1 cellular context compared by ENCODE assay signal in the genomic region with DNA sequence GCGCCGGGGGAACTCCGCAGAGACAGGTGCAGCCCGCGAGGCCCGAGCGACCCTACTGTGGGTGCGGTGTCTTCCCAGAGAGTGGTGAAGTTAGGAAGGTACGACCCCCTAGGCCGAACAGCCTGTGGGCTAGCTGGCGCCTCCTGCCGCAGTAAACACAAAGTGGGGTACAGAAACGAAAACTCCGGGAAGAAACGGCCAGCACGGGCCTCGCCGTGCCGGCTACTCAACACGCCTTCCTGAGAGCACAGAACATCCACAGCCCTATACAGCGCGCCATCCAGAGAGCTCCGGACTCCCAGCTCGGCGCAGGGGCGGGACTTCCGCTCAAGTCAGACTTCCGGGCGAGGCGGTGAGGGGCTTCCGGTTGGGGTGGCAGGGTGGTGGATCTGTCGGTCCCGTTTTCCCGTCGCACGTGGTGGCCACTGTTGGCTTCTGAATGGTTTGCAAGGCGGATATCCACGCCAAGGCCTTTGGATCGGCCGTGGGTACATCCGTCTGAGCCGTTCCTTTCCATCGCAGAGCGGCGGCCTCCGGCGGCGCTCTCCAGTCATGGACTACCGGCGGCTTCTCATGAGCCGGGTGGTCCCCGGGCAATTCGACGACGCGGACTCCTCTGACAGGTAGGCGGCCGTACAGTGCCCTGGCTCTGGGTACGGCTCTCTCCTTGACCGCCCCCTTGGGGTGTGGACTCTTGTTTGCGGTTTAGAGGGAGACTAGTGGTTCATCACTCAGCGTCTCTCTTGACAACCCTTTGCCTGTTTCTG.
TF ChIP-seq lines count a peak whose summit lies in the region.

A gene (minus strand): TSS at position 292 of the 767 bp plus-strand sequence. CDS start 2,569 bp downstream, outside the sequence.
A gene (plus strand): TSS at position 358 of the 767 bp plus-strand sequence. CDS start 195 bp downstream, at position 553.

TF ChIP-seq in HCT116, 20 proteins besides CTCF, POLR2A, EP300 and RAD21:
- TF ChIP-seq, protein P1, sequence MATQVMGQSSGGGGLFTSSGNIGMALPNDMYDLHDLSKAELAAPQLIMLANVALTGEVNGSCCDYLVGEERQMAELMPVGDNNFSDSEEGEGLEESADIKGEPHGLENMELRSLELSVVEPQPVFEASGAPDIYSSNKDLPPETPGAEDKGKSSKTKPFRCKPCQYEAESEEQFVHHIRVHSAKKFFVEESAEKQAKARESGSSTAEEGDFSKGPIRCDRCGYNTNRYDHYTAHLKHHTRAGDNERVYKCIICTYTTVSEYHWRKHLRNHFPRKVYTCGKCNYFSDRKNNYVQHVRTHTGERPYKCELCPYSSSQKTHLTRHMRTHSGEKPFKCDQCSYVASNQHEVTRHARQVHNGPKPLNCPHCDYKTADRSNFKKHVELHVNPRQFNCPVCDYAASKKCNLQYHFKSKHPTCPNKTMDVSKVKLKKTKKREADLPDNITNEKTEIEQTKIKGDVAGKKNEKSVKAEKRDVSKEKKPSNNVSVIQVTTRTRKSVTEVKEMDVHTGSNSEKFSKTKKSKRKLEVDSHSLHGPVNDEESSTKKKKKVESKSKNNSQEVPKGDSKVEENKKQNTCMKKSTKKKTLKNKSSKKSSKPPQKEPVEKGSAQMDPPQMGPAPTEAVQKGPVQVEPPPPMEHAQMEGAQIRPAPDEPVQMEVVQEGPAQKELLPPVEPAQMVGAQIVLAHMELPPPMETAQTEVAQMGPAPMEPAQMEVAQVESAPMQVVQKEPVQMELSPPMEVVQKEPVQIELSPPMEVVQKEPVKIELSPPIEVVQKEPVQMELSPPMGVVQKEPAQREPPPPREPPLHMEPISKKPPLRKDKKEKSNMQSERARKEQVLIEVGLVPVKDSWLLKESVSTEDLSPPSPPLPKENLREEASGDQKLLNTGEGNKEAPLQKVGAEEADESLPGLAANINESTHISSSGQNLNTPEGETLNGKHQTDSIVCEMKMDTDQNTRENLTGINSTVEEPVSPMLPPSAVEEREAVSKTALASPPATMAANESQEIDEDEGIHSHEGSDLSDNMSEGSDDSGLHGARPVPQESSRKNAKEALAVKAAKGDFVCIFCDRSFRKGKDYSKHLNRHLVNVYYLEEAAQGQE (IDR thresholded peaks at IDR 0.05; ENCODE audit: low read depth): no peak
- TF ChIP-seq YY1 (IDR thresholded peaks at IDR 0.05; ENCODE audit: extremely low read depth, insufficient replicate concordance, low read depth, low read length) (peak; percentile 77), SIN3A (IDR thresholded peaks at IDR 0.05; ENCODE audit: low read depth) (peak; percentile 92), CBX3 (IDR thresholded peaks at IDR 0.05; ENCODE audit: low read depth) (peak; percentile 60; the same call in 1 of the 2 replicates), POLR2AphosphoS5 (IDR thresholded peaks at IDR 0.05; ENCODE audit: low read depth, low read length) (peak; percentile 99), ZFX (IDR thresholded peaks at IDR 0.05) (peak; percentile 85), ELF1 (IDR thresholded peaks at IDR 0.05; ENCODE audit: borderline replicate concordance, low read depth) (peak; percentile 70), SRF (IDR thresholded peaks at IDR 0.05; ENCODE audit: low read depth) (no peak), SP1 (IDR thresholded peaks at IDR 0.05; ENCODE audit: low read depth) (no peak; the same call in 1 of the 2 replicates), TCF7L2 (IDR thresholded peaks at IDR 0.05; ENCODE audit: borderline replicate concordance, extremely low read depth, insufficient read depth, insufficient read length) (peak; percentile 21)
- TF ChIP-seq, protein P2, sequence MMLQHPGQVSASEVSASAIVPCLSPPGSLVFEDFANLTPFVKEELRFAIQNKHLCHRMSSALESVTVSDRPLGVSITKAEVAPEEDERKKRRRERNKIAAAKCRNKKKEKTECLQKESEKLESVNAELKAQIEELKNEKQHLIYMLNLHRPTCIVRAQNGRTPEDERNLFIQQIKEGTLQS (IDR thresholded peaks at IDR 0.05): no peak
- TF ChIP-seq, protein P3, sequence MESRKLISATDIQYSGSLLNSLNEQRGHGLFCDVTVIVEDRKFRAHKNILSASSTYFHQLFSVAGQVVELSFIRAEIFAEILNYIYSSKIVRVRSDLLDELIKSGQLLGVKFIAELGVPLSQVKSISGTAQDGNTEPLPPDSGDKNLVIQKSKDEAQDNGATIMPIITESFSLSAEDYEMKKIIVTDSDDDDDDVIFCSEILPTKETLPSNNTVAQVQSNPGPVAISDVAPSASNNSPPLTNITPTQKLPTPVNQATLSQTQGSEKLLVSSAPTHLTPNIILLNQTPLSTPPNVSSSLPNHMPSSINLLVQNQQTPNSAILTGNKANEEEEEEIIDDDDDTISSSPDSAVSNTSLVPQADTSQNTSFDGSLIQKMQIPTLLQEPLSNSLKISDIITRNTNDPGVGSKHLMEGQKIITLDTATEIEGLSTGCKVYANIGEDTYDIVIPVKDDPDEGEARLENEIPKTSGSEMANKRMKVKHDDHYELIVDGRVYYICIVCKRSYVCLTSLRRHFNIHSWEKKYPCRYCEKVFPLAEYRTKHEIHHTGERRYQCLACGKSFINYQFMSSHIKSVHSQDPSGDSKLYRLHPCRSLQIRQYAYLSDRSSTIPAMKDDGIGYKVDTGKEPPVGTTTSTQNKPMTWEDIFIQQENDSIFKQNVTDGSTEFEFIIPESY (IDR thresholded peaks at IDR 0.05; ENCODE audit: extremely low read depth, insufficient replicate concordance, low read length): no peak
- TF ChIP-seq, protein P4, sequence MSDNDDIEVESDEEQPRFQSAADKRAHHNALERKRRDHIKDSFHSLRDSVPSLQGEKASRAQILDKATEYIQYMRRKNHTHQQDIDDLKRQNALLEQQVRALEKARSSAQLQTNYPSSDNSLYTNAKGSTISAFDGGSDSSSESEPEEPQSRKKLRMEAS (IDR thresholded peaks at IDR 0.05): peak; percentile 100
